Comparison of ENCODE assay signal across 1 cellular context in genomic region chr4:85243857-85244256, GRCh38.
TF ChIP-seq lines count a peak whose summit lies in the region.

No MANE protein-coding gene starts in this region.

TF ChIP-seq in GM23338, 12 proteins besides CTCF, POLR2A, EP300 and RAD21:
- no peak for TF ChIP-seq POLR2AphosphoS5 (IDR thresholded peaks at IDR 0.05; ENCODE audit: low read depth)
- TF ChIP-seq ZNF331 (CRISPR knock-in tag; IDR thresholded peaks at IDR 0.05; ENCODE audit: low read depth) = no peak
- TF ChIP-seq ETS1 (IDR thresholded peaks at IDR 0.05) = no peak
